In the genomic region with DNA sequence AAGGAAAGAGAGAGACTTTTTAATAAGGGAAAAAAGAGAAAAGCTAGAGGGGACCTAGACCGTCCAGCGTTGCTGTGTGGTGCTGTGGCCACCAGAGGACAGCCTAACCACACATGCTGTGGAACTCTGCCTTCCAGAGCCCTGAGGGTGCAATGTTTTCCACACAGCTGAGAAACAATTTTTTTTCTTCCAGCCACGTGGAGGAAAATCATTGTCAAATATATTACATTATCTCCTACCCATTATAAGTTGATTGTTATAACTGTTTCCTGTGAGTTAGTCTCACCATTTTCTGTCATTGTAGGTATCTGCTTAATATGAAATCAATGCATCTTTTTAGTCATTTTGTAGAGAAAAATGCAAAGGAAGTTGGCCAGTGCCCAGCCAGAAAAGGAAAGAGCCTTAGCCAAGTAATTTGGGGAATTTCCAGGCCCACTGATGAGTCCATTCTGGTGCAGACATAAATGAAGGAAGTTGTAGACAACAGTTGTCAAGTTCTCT, we compare ENCODE assay signal across 1 cellular context.
A peak's percentile ranks its signal among the peaks of the same experiment; 100 is the strongest.
TF ChIP-seq lines count a peak whose summit lies in the region.

No MANE protein-coding gene starts in this region.

TF ChIP-seq in HepG2, 621 proteins besides CTCF, POLR2A, EP300 and RAD21 (continued from another document and continues in another):
- TF ChIP-seq ZNF790 (CRISPR knock-in tag; IDR thresholded peaks at IDR 0.05; ENCODE audit: borderline replicate concordance): no peak
- TF ChIP-seq ZNF234 (CRISPR knock-in tag; conservative IDR thresholded peaks at IDR 0.05): no peak
- TF ChIP-seq ZNF629 (CRISPR knock-in tag; conservative IDR thresholded peaks at IDR 0.05): no peak
- no peak for TF ChIP-seq MZF1 (CRISPR knock-in tag; IDR thresholded peaks at IDR 0.05; ENCODE audit: borderline replicate concordance)
- no peak for TF ChIP-seq KDM5A (IDR thresholded peaks at IDR 0.05; ENCODE audit: borderline replicate concordance, low read length)
- TF ChIP-seq BRCA1 (CRISPR knock-in tag; IDR thresholded peaks at IDR 0.05): no peak
- peak; percentile 28; the same call in 1 of the 2 replicates for TF ChIP-seq SAP130 (CRISPR knock-in tag; IDR thresholded peaks at IDR 0.05; ENCODE audit: low read depth)
- TF ChIP-seq ZNF879 (CRISPR knock-in tag; IDR thresholded peaks at IDR 0.05): no peak
- no peak for TF ChIP-seq ZZZ3 (CRISPR knock-in tag; IDR thresholded peaks at IDR 0.05; ENCODE audit: borderline replicate concordance)
- no peak for TF ChIP-seq SMARCC2 (IDR thresholded peaks at IDR 0.05)
- no peak for TF ChIP-seq SRSF9 (IDR thresholded peaks at IDR 0.05; ENCODE audit: borderline replicate concordance, insufficient read depth, low read depth, low read length, poor library complexity, severe bottlenecking)
- TF ChIP-seq, protein P1, sequence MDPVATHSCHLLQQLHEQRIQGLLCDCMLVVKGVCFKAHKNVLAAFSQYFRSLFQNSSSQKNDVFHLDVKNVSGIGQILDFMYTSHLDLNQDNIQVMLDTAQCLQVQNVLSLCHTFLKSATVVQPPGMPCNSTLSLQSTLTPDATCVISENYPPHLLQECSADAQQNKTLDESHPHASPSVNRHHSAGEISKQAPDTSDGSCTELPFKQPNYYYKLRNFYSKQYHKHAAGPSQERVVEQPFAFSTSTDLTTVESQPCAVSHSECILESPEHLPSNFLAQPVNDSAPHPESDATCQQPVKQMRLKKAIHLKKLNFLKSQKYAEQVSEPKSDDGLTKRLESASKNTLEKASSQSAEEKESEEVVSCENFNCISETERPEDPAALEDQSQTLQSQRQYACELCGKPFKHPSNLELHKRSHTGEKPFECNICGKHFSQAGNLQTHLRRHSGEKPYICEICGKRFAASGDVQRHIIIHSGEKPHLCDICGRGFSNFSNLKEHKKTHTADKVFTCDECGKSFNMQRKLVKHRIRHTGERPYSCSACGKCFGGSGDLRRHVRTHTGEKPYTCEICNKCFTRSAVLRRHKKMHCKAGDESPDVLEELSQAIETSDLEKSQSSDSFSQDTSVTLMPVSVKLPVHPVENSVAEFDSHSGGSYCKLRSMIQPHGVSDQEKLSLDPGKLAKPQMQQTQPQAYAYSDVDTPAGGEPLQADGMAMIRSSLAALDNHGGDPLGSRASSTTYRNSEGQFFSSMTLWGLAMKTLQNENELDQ (CRISPR knock-in tag; IDR thresholded peaks at IDR 0.05; ENCODE audit: borderline replicate concordance): no peak
- TF ChIP-seq, protein P2, sequence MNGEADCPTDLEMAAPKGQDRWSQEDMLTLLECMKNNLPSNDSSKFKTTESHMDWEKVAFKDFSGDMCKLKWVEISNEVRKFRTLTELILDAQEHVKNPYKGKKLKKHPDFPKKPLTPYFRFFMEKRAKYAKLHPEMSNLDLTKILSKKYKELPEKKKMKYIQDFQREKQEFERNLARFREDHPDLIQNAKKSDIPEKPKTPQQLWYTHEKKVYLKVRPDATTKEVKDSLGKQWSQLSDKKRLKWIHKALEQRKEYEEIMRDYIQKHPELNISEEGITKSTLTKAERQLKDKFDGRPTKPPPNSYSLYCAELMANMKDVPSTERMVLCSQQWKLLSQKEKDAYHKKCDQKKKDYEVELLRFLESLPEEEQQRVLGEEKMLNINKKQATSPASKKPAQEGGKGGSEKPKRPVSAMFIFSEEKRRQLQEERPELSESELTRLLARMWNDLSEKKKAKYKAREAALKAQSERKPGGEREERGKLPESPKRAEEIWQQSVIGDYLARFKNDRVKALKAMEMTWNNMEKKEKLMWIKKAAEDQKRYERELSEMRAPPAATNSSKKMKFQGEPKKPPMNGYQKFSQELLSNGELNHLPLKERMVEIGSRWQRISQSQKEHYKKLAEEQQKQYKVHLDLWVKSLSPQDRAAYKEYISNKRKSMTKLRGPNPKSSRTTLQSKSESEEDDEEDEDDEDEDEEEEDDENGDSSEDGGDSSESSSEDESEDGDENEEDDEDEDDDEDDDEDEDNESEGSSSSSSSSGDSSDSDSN (CRISPR knock-in tag; IDR thresholded peaks at IDR 0.05): no peak
- no peak for TF ChIP-seq ARNTL (CRISPR knock-in tag; IDR thresholded peaks at IDR 0.05)
- TF ChIP-seq TBP (CRISPR knock-in tag; IDR thresholded peaks at IDR 0.05): no peak
- no peak for TF ChIP-seq ZSCAN22 (CRISPR knock-in tag; IDR thresholded peaks at IDR 0.05)
- no peak for TF ChIP-seq ZNF746 (CRISPR knock-in tag; IDR thresholded peaks at IDR 0.05)
- no peak for TF ChIP-seq NFYB (CRISPR knock-in tag; IDR thresholded peaks at IDR 0.05)
- no peak for TF ChIP-seq NFE2L1 (CRISPR knock-in tag; IDR thresholded peaks at IDR 0.05; ENCODE audit: borderline replicate concordance)
- TF ChIP-seq FOXA1 (IDR thresholded peaks at IDR 0.05): no peak
- no peak for TF ChIP-seq FOXA1 (CRISPR knock-in tag; IDR thresholded peaks at IDR 0.05)
- TF ChIP-seq, protein P3, sequence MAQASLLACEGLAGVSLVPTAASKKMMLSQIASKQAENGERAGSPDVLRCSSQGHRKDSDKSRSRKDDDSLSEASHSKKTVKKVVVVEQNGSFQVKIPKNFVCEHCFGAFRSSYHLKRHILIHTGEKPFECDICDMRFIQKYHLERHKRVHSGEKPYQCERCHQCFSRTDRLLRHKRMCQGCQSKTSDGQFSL (CRISPR knock-in tag; IDR thresholded peaks at IDR 0.05): no peak
- no peak for TF ChIP-seq ZNF883 (CRISPR knock-in tag; IDR thresholded peaks at IDR 0.05; ENCODE audit: not compliant biosample characterization)
- no peak for TF ChIP-seq ZNF678 (CRISPR knock-in tag; IDR thresholded peaks at IDR 0.05)
- TF ChIP-seq, protein P4, sequence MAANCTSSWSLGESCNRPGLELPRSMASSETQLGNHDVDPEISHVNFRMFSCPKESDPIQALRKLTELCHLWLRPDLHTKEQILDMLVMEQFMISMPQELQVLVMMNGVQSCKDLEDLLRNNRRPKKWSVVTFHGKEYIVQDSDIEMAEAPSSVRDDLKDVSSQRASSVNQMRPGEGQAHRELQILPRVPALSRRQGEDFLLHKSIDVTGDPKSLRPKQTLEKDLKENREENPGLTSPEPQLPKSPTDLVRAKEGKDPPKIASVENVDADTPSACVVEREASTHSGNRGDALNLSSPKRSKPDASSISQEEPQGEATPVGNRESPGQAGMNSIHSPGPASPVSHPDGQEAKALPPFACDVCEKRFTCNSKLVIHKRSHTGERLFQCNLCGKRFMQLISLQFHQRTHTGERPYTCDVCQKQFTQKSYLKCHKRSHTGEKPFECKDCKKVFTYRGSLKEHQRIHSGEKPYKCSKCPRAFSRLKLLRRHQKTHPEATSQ (CRISPR knock-in tag; IDR thresholded peaks at IDR 0.05; ENCODE audit: borderline replicate concordance): no peak
- no peak for TF ChIP-seq ZNF383 (CRISPR knock-in tag; IDR thresholded peaks at IDR 0.05; ENCODE audit: borderline replicate concordance)
- TF ChIP-seq, protein P5, sequence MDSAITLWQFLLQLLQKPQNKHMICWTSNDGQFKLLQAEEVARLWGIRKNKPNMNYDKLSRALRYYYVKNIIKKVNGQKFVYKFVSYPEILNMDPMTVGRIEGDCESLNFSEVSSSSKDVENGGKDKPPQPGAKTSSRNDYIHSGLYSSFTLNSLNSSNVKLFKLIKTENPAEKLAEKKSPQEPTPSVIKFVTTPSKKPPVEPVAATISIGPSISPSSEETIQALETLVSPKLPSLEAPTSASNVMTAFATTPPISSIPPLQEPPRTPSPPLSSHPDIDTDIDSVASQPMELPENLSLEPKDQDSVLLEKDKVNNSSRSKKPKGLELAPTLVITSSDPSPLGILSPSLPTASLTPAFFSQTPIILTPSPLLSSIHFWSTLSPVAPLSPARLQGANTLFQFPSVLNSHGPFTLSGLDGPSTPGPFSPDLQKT (CRISPR knock-in tag; IDR thresholded peaks at IDR 0.05; ENCODE audit: borderline replicate concordance): no peak
- TF ChIP-seq, protein P6, sequence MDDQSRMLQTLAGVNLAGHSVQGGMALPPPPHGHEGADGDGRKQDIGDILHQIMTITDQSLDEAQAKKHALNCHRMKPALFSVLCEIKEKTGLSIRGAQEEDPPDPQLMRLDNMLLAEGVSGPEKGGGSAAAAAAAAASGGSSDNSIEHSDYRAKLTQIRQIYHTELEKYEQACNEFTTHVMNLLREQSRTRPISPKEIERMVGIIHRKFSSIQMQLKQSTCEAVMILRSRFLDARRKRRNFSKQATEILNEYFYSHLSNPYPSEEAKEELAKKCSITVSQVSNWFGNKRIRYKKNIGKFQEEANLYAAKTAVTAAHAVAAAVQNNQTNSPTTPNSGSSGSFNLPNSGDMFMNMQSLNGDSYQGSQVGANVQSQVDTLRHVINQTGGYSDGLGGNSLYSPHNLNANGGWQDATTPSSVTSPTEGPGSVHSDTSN (CRISPR knock-in tag; IDR thresholded peaks at IDR 0.05; ENCODE audit: borderline replicate concordance): no peak
- TF ChIP-seq, protein P7, sequence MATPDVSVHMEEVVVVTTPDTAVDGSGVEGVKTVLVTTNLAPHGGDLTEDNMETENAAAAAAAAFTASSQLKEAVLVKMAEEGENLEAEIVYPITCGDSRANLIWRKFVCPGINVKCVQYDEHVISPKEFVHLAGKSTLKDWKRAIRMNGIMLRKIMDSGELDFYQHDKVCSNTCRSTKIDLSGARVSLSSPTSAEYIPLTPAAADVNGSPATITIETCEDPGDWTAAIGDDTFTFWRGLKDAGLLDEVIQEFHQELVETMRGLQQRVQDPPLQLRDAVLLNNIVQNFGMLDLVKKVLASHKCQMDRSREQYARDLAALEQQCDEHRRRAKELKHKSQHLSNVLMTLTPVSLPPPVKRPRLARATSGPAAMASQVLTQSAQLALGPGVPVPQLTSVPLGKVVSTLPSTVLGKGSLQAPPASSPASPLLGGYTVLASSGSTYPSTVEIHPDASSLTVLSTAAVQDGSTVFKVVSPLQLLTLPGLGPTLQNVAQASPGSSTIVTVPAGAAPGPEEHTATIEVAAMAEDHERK (CRISPR knock-in tag; IDR thresholded peaks at IDR 0.05; ENCODE audit: low read depth): no peak
- TF ChIP-seq ZNF674 (CRISPR knock-in tag; IDR thresholded peaks at IDR 0.05; ENCODE audit: low read depth): no peak
- TF ChIP-seq ZNF569 (CRISPR knock-in tag; IDR thresholded peaks at IDR 0.05; ENCODE audit: borderline replicate concordance): no peak
- TF ChIP-seq FOXK1 (CRISPR knock-in tag; IDR thresholded peaks at IDR 0.05; ENCODE audit: borderline replicate concordance, low read depth): no peak
- TF ChIP-seq SMAD9 (CRISPR knock-in tag; IDR thresholded peaks at IDR 0.05): no peak
- TF ChIP-seq TCF7L2 (IDR thresholded peaks at IDR 0.05; ENCODE audit: low read depth, low read length): no peak
- peak; percentile 59; the same call in 1 of the 2 replicates for TF ChIP-seq KDM3A (CRISPR knock-in tag; IDR thresholded peaks at IDR 0.05; ENCODE audit: low read depth)
- no peak for TF ChIP-seq ZNF660 (CRISPR knock-in tag; IDR thresholded peaks at IDR 0.05; ENCODE audit: borderline replicate concordance, low read depth)
- TF ChIP-seq SMARCE1 (IDR thresholded peaks at IDR 0.05; ENCODE audit: borderline replicate concordance): no peak
- TF ChIP-seq ZNF143 (CRISPR knock-in tag; IDR thresholded peaks at IDR 0.05): no peak
- no peak for TF ChIP-seq JDP2 (CRISPR knock-in tag; IDR thresholded peaks at IDR 0.05; ENCODE audit: borderline replicate concordance)
- TF ChIP-seq ZNF772 (CRISPR knock-in tag; IDR thresholded peaks at IDR 0.05): no peak
- no peak for TF ChIP-seq ZNF101 (CRISPR knock-in tag; IDR thresholded peaks at IDR 0.05; ENCODE audit: borderline replicate concordance, low read depth)
- TF ChIP-seq MAFG (CRISPR knock-in tag; IDR thresholded peaks at IDR 0.05): no peak
- TF ChIP-seq, protein P8, sequence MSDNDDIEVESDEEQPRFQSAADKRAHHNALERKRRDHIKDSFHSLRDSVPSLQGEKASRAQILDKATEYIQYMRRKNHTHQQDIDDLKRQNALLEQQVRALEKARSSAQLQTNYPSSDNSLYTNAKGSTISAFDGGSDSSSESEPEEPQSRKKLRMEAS (IDR thresholded peaks at IDR 0.05): peak; percentile 63; the same call in 1 of the 2 replicates
- TF ChIP-seq, protein P9, sequence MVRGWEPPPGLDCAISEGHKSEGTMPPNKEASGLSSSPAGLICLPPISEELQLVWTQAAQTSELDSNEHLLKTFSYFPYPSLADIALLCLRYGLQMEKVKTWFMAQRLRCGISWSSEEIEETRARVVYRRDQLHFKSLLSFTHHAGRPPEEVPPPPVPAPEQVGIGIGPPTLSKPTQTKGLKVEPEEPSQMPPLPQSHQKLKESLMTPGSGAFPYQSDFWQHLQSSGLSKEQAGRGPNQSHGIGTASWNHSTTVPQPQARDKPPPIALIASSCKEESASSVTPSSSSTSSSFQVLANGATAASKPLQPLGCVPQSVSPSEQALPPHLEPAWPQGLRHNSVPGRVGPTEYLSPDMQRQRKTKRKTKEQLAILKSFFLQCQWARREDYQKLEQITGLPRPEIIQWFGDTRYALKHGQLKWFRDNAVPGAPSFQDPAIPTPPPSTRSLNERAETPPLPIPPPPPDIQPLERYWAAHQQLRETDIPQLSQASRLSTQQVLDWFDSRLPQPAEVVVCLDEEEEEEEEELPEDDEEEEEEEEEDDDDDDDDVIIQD (CRISPR knock-in tag; IDR thresholded peaks at IDR 0.05; ENCODE audit: low read depth): 0 out of 2 replicates have a peak, but pooled peaks have one; percentile 18
- TF ChIP-seq, protein P10, sequence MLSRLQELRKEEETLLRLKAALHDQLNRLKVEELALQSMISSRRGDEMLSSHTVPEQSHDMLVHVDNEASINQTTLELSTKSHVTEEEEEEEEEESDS (CRISPR knock-in tag; IDR thresholded peaks at IDR 0.05; ENCODE audit: borderline replicate concordance): no peak
- TF ChIP-seq AKAP8 (CRISPR knock-in tag; IDR thresholded peaks at IDR 0.05): no peak
- no peak for TF ChIP-seq ZNF83 (CRISPR knock-in tag; IDR thresholded peaks at IDR 0.05; ENCODE audit: borderline replicate concordance)
- TF ChIP-seq ZFP82 (CRISPR knock-in tag; IDR thresholded peaks at IDR 0.05; ENCODE audit: borderline replicate concordance): no peak
- TF ChIP-seq SMYD3 (CRISPR knock-in tag; IDR thresholded peaks at IDR 0.05): no peak
- no peak for TF ChIP-seq ZMAT3 (CRISPR knock-in tag; conservative IDR thresholded peaks at IDR 0.05)
- TF ChIP-seq, protein P11, sequence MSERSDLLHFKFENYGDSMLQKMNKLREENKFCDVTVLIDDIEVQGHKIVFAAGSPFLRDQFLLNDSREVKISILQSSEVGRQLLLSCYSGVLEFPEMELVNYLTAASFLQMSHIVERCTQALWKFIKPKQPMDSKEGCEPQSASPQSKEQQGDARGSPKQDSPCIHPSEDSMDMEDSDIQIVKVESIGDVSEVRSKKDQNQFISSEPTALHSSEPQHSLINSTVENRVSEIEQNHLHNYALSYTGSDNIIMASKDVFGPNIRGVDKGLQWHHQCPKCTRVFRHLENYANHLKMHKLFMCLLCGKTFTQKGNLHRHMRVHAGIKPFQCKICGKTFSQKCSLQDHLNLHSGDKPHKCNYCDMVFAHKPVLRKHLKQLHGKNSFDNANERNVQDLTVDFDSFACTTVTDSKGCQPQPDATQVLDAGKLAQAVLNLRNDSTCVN (CRISPR knock-in tag; IDR thresholded peaks at IDR 0.05; ENCODE audit: borderline replicate concordance): no peak
